14 cellular contexts compared by ENCODE assay signal in genomic region chr6:135759831-135760230, GRCh38.
DNase-seq lines count a peak whose midpoint lies in the region; ATAC-seq, FAIRE-seq and TF ChIP-seq lines count a peak whose summit lies in the region.
"Had no signal": no experiment of that assay in that cellular context is flagged by ENCODE, and none has a peak within 500 bp of the region (broad histone marks: within the 10 kb centered on the region; RNA-seq: fewer than 3 reads in every experiment).

No MANE protein-coding gene starts in this region.

- H3K4me3 ChIP-seq in AG10803 (ENCODE audit: low read length), result no peak overlapping the region
- no peak overlapping the region for H3K4me3 ChIP-seq in HCT116 (replicated peaks in 1 of 2; ENCODE audit: low read depth in 1 of 2, low read length in 2 of 2)
- H3K4me3 ChIP-seq in fibroblast of villous mesenchyme (ENCODE audit: low read depth, low read length), result no peak overlapping the region
- H3K4me3 ChIP-seq in suprapubic skin, result no peak overlapping the region

- no peaks in the 10 kb centered on the region for H3K36me3 ChIP-seq in HCT116 (ENCODE audit: control insufficient read depth in 1 of 2, insufficient read depth in 2 of 2, low read length in 2 of 2)
- no peaks in the 10 kb centered on the region for H3K36me3 ChIP-seq in suprapubic skin

- POLR2A ChIA-PET in HCT116 (lab: Charles Lee), result no interaction called here

- RAD21 ChIA-PET in HCT116 (lab: Charles Lee; ENCODE audit: low non-redundant PET in 1 of 2, low total read pairs in 2 of 2, uncharacterized antibody in 2 of 2, unreplicated experiment in 2 of 2), result no interaction called here

- intact Hi-C loops in HCT116 (cut with micrococcal nuclease) (loop anchor here (2.0 to 10.0 kb wide), 2 partner anchors 223 to 465 kb away; no protein-coding TSS in a partner anchor), left ventricle myocardium superior (cut with micrococcal nuclease) (no loop called here)

- no peak for TF ChIP-seq POLR2A in HCT116 (IDR thresholded peaks at IDR 0.05; ENCODE audit: borderline replicate concordance, extremely low read depth, insufficient read depth, insufficient read length)
- no peak for TF ChIP-seq POLR2A in suprapubic skin (IDR thresholded peaks at IDR 0.05)

- no peaks in the 10 kb centered on the region for H3K9me2 ChIP-seq in HCT116 (ENCODE audit: insufficient read depth)

- no peak overlapping the region for H3K9ac ChIP-seq in HCT116 (ENCODE audit: low read length)

- no TSS peak for BruUV-seq in HCT116 (replicated peaks; lab: Mats Ljungman, UMichigan)

- peak; percentile 64; the same call in 1 of the 2 replicates for ATAC-seq in HCT116
- no peak for ATAC-seq in left ventricle myocardium superior

- DNase-seq in AG10803 (ENCODE audit: low read depth) (no peak), HCT116 (ENCODE audit: low read depth, low spot score) (peak; percentile 15), RPMI8226 (peak; percentile 11), fibroblast of villous mesenchyme (ENCODE audit: low read depth) (peak; percentile 30), suprapubic skin (ENCODE audit: low spot score in 2 of 2) (no peak), GM19239 (ENCODE audit: insufficient read length, low spot score) (no peak), left ventricle myocardium superior (no peak)
- DNase-seq in activated naive CD4-positive, alpha-beta T cell (lab: John Stamatoyannopoulos, UW), result no peak
- DNase-seq: activated CD4-positive, alpha-beta T cell treated with anti-CD3 and anti-CD28 coated beads, Interleukin-2, amount 10 ng/mL, durations not matched to agents 24 days and 14 days; activated effector memory CD4-positive, alpha-beta T cell treated with Interleukin-2 at 50 U/mL for 16 hours; AML-193; NCI-H2081; stimulated activated naive CD4-positive, alpha-beta T cell treated with Interleukin-2 at 50 U/mL for 16 hours had no signal

- H3K9me3 ChIP-seq in HCT116 (ENCODE audit: control insufficient read depth in 1 of 2, insufficient read depth in 1 of 2, low read depth in 1 of 2, low read length in 2 of 2) (no peaks in the 10 kb centered on the region), suprapubic skin (no peaks in the 10 kb centered on the region)

- H3K79me2 ChIP-seq in HCT116 (ENCODE audit: insufficient read depth, low read length), result no peaks in the 10 kb centered on the region

- H3K27ac ChIP-seq in HCT116 (ENCODE audit: low read depth, low read length), result no peak overlapping the region
- H3K27ac ChIP-seq in suprapubic skin, result no peak overlapping the region

- TF ChIP-seq EP300 in suprapubic skin (IDR thresholded peaks at IDR 0.05), result no peak

- WGBS in suprapubic skin, result 84% methylated on average over 5 of the region's 5 CpGs

- TF ChIP-seq CTCF in AG10803 (conservative IDR thresholded peaks at IDR 0.05; ENCODE audit: low read length) (peak; percentile 40), HCT116 (IDR thresholded peaks at IDR 0.05 in 2 of 3, conservative IDR thresholded peaks at IDR 0.05 in 1 of 3; ENCODE audit: borderline replicate concordance in 1 of 3, insufficient read depth in 1 of 3, low read depth in 2 of 3, low read length in 2 of 3) (peak; percentile 22 to 44 (median 32); a peak in 3 of 6 replicates), fibroblast of villous mesenchyme (IDR thresholded peaks at IDR 0.05; ENCODE audit: insufficient read depth, low read depth, low read length) (peak; percentile 42), suprapubic skin (IDR thresholded peaks at IDR 0.05) (no peak)

- no peaks in the 10 kb centered on the region for H3K27me3 ChIP-seq in HCT116 (ENCODE audit: insufficient read depth, low read length)
- no peaks in the 10 kb centered on the region for H3K27me3 ChIP-seq in suprapubic skin

- H2AFZ ChIP-seq in HCT116 (ENCODE audit: low read depth, low read length, poor library complexity, severe bottlenecking), result no peak overlapping the region

- no peak overlapping the region for H3K4me2 ChIP-seq in HCT116 (ENCODE audit: low read length)

- no peak for FAIRE-seq in GM19239 (lab: Jason Lieb, UNC)
- FAIRE-seq: GM18507 had no signal

- TF ChIP-seq RAD21 in HCT116 (IDR thresholded peaks at IDR 0.05; ENCODE audit: low read depth), result peak; percentile 61

- H4K20me1 ChIP-seq in HCT116 (ENCODE audit: insufficient read depth), result no peaks in the 10 kb centered on the region

- CTCF ChIA-PET in HCT116 (lab: Charles Lee), result interaction anchor here (1.5 to 2.1 kb wide), 3 partner anchors 17 to 224 kb away, joined by 7 to 12 read pairs (median 7); no protein-coding TSS in a partner anchor

- H3K4me1 ChIP-seq in HCT116 (ENCODE audit: control insufficient read depth in 1 of 2, insufficient read depth in 2 of 2, low read length in 2 of 2) (no peaks in the 10 kb centered on the region), suprapubic skin (no peaks in the 10 kb centered on the region)

TF ChIP-seq in HCT116, 20 proteins besides CTCF, POLR2A, EP300 and RAD21:
- TF ChIP-seq EZH2phosphoT487 (IDR thresholded peaks at IDR 0.05; ENCODE audit: borderline replicate concordance) (no peak), POLR2AphosphoS5 (IDR thresholded peaks at IDR 0.05; ENCODE audit: low read depth, low read length) (no peak)

Comparison
In these comparisons a context has a peak if more than half of its experiments do, and no peak if none do; other contexts are left out.
1. DNase-seq: peak in HCT116 (single experiment), RPMI8226 (single experiment) and fibroblast of villous mesenchyme (single experiment); none in AG10803 (single experiment), activated naive CD4-positive, alpha-beta T cell (0 of 4), suprapubic skin (0 of 2), GM19239 (single experiment) and left ventricle myocardium superior (single experiment).
2. CTCF ChIP-seq: peak in AG10803 (single experiment), HCT116 (3 of 3) and fibroblast of villous mesenchyme (single experiment); none in suprapubic skin (0 of 2).